Comparison of ENCODE assay signal across 9 cellular contexts in the genomic region with DNA sequence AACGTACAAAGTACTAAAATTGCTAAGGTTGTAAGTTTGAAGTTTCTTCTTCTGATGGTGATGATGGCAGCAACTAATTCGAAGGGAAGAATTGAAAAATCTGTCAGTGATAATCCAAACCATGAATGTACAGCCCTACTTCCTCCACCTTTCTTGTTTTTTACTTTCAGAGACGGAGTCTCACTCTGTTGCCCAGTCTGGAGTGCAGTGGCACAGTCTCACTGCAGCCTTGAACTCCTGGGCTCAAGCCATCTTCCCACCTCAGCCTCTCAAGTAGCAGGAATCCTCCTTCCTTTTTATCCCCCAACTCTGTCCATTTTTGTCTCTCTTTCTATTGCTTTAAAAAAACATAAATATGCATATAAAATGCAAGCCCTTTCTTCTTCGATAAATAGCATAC.
"Had no signal": no experiment of that assay in that cellular context is flagged by ENCODE, and none has a peak within 500 bp of the region (broad histone marks: within the 10 kb centered on the region; RNA-seq: fewer than 3 reads in every experiment).

No MANE protein-coding gene starts in this region.

- H3K9me3 ChIP-seq: HAP-1 had no signal

- H3K4me2 ChIP-seq: KMS-11 had no signal

- H3K9ac ChIP-seq: GM23248, KMS-11 had no signal

- DNase-seq: GM23248, GOT3, KBM-7 had no signal

- H2AFZ ChIP-seq: GM23248 had no signal

- H3K4me3 ChIP-seq: GM23248, HAP-1 had no signal

- H3K36me3 ChIP-seq: HAP-1 had no signal

- H3K27ac Mint-ChIP-seq: IgD-negative memory B cell had no signal

- H3K4me3 Mint-ChIP-seq: IgD-negative memory B cell had no signal

- ATAC-seq: HCT116, HepG2 had no signal

- H3K27ac ChIP-seq: GM23248, HL-60, KMS-11 had no signal

- H3K4me1 Mint-ChIP-seq: IgD-negative memory B cell had no signal
